11 cellular contexts compared by ENCODE assay signal in genomic region chr1:206496131-206496793, GRCh38. TPM values are rescaled to one million over a fixed set of nuclear protein-coding genes. Genes with fewer than 3 reads are reported as not detected.
DNase-seq lines count a peak whose midpoint lies in the region; ATAC-seq and TF ChIP-seq lines count a peak whose summit lies in the region.
"Had no signal": no experiment of that assay in that cellular context is flagged by ENCODE, and none has a peak within 500 bp of the region (broad histone marks: within the 10 kb centered on the region; RNA-seq: fewer than 3 reads in every experiment).

No MANE protein-coding gene starts in this region.

- H2AK5ac ChIP-seq in H9 (ENCODE audit: insufficient read length, low read length): no peak overlapping the region

- H2BK15ac ChIP-seq in H9 (ENCODE audit: low read depth, low read length): no peak overlapping the region

- H4K20me1 ChIP-seq in H9 (ENCODE audit: control insufficient read depth, insufficient read depth, insufficient read length): no peaks in the 10 kb centered on the region

- H3K36me3 Mint-ChIP-seq in naive thymus-derived CD8-positive, alpha-beta T cell: peaks cover 0 to 74% (median 12%) of the 10 kb centered on the region in 3 donors
- H3K36me3 Mint-ChIP-seq in H9 (ENCODE audit: insufficient read depth in 1 of 3, low read depth in 3 of 3): peaks cover 0 to 2% (median 0%) of the 10 kb centered on the region in 3 experiments; a peak in 2 of 7 replicates

- peaks cover 8 to 24% (median 12%) of the 10 kb centered on the region in 4 donors for H3K4me1 Mint-ChIP-seq in naive thymus-derived CD8-positive, alpha-beta T cell
- H3K4me1 Mint-ChIP-seq in H9: peaks cover 9 to 13% of the 10 kb centered on the region in 2 experiments

- H4K8ac ChIP-seq in H9 (replicated peaks; ENCODE audit: insufficient read length, low read depth, low read length): no peak overlapping the region

- H3K4me1 ChIP-seq in H9 (ENCODE audit: insufficient read depth, low read length): peaks cover 3% of the 10 kb centered on the region; the same call in 1 of the 2 replicates

- no peak overlapping the region for H3K23ac ChIP-seq in H9 (ENCODE audit: insufficient read length, low read depth, low read length)

- H2BK20ac ChIP-seq in H9 (ENCODE audit: low read depth, low read length, poor library complexity, severe bottlenecking): no peak overlapping the region

- POLR2A ChIA-PET in naive thymus-derived CD8-positive, alpha-beta T cell (lab: Charles Lee): interaction anchor here (0.6 to 2.9 kb wide), 2 partner anchors 10 to 26 kb away, joined by 3 to 9 read pairs; partner anchors contain the start of genes IKBKE and RASSF5

- no peaks in the 10 kb centered on the region for H3K27me3 Mint-ChIP-seq in naive thymus-derived CD8-positive, alpha-beta T cell
- H3K27me3 Mint-ChIP-seq in H9 (ENCODE audit: low read depth): peaks cover 2% of the 10 kb centered on the region; the same call in 1 of the 2 replicates

- no peaks in the 10 kb centered on the region for H3K9me3 Mint-ChIP-seq in naive thymus-derived CD8-positive, alpha-beta T cell
- H3K9me3 Mint-ChIP-seq in H9: no peaks in the 10 kb centered on the region

- no peak overlapping the region for H3K56ac ChIP-seq in H9 (ENCODE audit: insufficient read length, low read depth, low read length)

- H3K27ac Mint-ChIP-seq in naive thymus-derived CD8-positive, alpha-beta T cell: peak overlapping the region; percentile 31 to 89 (median 78)
- H3K27ac Mint-ChIP-seq in H9: peak overlapping the region in 1 of 3 experiments; percentile 69; a peak in 1 of 7 replicates

- no peaks in the 10 kb centered on the region for H3K79me1 ChIP-seq in H9 (ENCODE audit: insufficient read depth, low read depth, low read length, poor library complexity, severe bottlenecking)

- H2BK120ac ChIP-seq in H9 (ENCODE audit: low read depth, low read length, poor library complexity, severe bottlenecking): no peak overlapping the region

- TF ChIP-seq CTCF in H9 (conservative IDR thresholded peaks at IDR 0.05): no peak

- H3K27ac ChIP-seq in H9 (ENCODE audit: insufficient read length, low read depth, low read length): no peak overlapping the region

- H3K9ac ChIP-seq in H9 (ENCODE audit: extremely low read depth, insufficient read length, low read length): no peak overlapping the region

- no peak overlapping the region for H3K4me2 ChIP-seq in H9 (ENCODE audit: insufficient read depth, insufficient read length, low read length)

- H3K27me3 ChIP-seq in H9 (ENCODE audit: insufficient read depth, low read length): no peaks in the 10 kb centered on the region

- H4K5ac ChIP-seq in H9 (ENCODE audit: insufficient read length, low read depth, low read length): no peak overlapping the region

- H3K23me2 ChIP-seq in H9 (ENCODE audit: insufficient read length, low read depth, low read length, poor library complexity, severe bottlenecking): no peaks in the 10 kb centered on the region

- H2BK12ac ChIP-seq in H9 (ENCODE audit: insufficient read length, low read depth, low read length): no peak overlapping the region

- H3K4me3 Mint-ChIP-seq in naive thymus-derived CD8-positive, alpha-beta T cell: no peak overlapping the region
- no peak overlapping the region for H3K4me3 Mint-ChIP-seq in H9

- no peak overlapping the region for H2BK5ac ChIP-seq in H9 (ENCODE audit: insufficient read length, low read length)

- peak; percentile 49 for ATAC-seq in GM21515 (IDR thresholded peaks at IDR 0.05; ENCODE audit: unreplicated experiment)
- ATAC-seq in naive thymus-derived CD8-positive, alpha-beta T cell: no peak

- no peak overlapping the region for H2AFZ ChIP-seq in H9 (ENCODE audit: low read length)

- H3K79me2 ChIP-seq in H9 (ENCODE audit: insufficient read depth, low read length): no peaks in the 10 kb centered on the region

- no peaks in the 10 kb centered on the region for H3K9me3 ChIP-seq in H9 (ENCODE audit: control insufficient read depth, low read depth, low read length)

- H3T11ph ChIP-seq in H9 (ENCODE audit: low read length): no peak overlapping the region

- peak; percentile 13 to 50 for DNase-seq in NCI-H2081 (lab: John Stamatoyannopoulos, UW)
- no peak for DNase-seq in NCI-H2081 treated with DMSO at 0.1 percent for 48 hours (lab: John Stamatoyannopoulos, UW)
- peak; percentile 13 for DNase-seq in NCI-H1105 (lab: John Stamatoyannopoulos, UW)
- DNase-seq in naive thymus-derived CD8-positive, alpha-beta T cell: no peak
- DNase-seq in H9: no peak
- DNase-seq in activated T-cell treated with anti-CD3 and anti-CD28 coated beads for 4 hours: no peak
- no peak for DNase-seq in NCI-H2107 treated with DMSO at 0.1 percent for 48 hours (lab: John Stamatoyannopoulos, UW; ENCODE audit: unreplicated experiment)
- DNase-seq: ACHN; IMR-90; stimulated activated CD4-positive, alpha-beta T cell treated with anti-CD3 and anti-CD28 coated beads, Interleukin-4, amount 100 ng/mL, for 24 hours had no signal

- H3K4ac ChIP-seq in H9 (ENCODE audit: low read depth, low read length): no peak overlapping the region

- H3K18ac ChIP-seq in H9 (ENCODE audit: insufficient read length, low read depth, low read length): no peak overlapping the region

- H4K91ac ChIP-seq in H9 (ENCODE audit: insufficient read length, low read depth, low read length): no peak overlapping the region

- H3K14ac ChIP-seq in H9 (ENCODE audit: insufficient read depth, low read length): no peak overlapping the region

- WGBS in H9 (ENCODE audit: extremely low coverage, insufficient read length, low lambda C conversion rate): no CpG with 5 or more reads among the region's 6 CpGs

RNA-seq across cellular contexts. Expression of gene RASSF5, which starts 11.1 kb away (rescaled TPM):
- 100 to 1,000 TPM; 224 to 229 TPM for total RNA-seq in naive thymus-derived CD8-positive, alpha-beta T cell
- 100 to 1,000 TPM; 233 to 358 (median 291) TPM for polyA plus RNA-seq in naive thymus-derived CD8-positive, alpha-beta T cell
- 0.50 and 0.81 TPM in 2 replicates for total RNA-seq in H9 (2021)

RNA-seq across cellular contexts. Expression of gene IKBKE, which starts 26.0 kb away (rescaled TPM):
- 10 to 100 TPM; 82.9 to 87.3 TPM for total RNA-seq in naive thymus-derived CD8-positive, alpha-beta T cell
- polyA plus RNA-seq in naive thymus-derived CD8-positive, alpha-beta T cell: 10 to 100 TPM; 40.5 to 57.0 (median 55.5) TPM
- 5.7 and 6.6 TPM in 2 replicates for total RNA-seq in H9 (2021)

Comparison
In these comparisons a context has a peak if more than half of its experiments do, and no peak if none do; other contexts are left out.
1. DNase-seq: peak in NCI-H2081 (2 of 2) and NCI-H1105 (single experiment); none in NCI-H2081 treated with DMSO at 0.1 percent for 48 hours (single experiment), naive thymus-derived CD8-positive, alpha-beta T cell (0 of 10), H9 (single experiment), activated T-cell treated with anti-CD3 and anti-CD28 coated beads for 4 hours (single experiment) and NCI-H2107 treated with DMSO at 0.1 percent for 48 hours (single experiment).
2. RNA of gene RASSF5, which starts 11.1 kb away (total RNA-seq): 224 to 229 TPM in naive thymus-derived CD8-positive, alpha-beta T cell; 0.50 to 0.81 TPM in H9; every median in the first group is over 100 times any median in the second.
3. RNA of gene IKBKE, which starts 26.0 kb away (total RNA-seq): 82.9 to 87.3 TPM in naive thymus-derived CD8-positive, alpha-beta T cell; 5.7 to 6.6 TPM in H9; every median in the first group is over 10 times any median in the second.